In the genomic region with DNA sequence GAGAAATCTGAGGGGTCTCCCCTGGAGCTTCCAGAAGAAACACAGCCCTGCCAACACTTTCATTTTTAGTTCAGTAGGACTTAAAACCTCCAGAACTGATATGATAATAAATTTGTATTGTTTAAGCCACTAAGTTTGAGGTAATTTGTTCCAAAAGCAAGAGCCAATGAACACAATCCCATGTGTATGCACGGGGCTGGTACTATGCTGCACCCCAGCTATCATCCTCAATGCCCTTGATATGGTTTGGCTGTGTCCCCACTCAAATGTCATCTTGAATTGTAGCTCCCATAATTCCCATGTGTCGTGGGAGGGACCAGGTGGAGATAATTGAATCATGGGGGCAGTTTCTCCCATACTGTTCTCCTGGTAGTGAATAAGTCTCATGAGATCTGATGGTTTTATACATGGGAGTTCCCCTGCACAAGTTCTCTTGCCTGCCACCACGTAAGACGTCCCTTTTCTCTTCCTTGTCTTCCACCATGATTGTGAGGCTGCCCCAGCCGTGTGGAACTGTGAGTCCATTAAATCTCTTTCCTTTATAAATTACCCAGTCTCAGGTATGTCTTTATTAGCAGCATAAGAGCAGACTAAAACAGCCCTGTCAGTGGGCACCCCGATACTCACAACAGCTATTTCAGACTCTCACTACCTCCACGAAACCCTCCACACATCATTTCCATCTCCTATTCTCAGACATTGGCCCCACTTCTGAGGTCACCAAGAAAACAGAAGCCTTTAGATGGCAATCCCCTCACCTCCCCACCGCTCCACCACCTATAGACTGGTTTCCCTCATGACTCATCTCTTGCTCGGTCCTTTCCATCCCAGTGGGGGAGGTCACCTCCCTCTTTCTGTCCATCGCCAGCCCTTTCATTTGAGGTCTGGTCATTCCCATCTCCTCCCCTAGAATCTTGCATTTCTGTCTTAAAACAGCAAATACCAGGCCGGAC, we compare ENCODE assay signal across 14 cellular contexts. TPM values are rescaled to one million over a fixed set of nuclear protein-coding genes. Genes with fewer than 3 reads are reported as not detected.
DNase-seq lines count a peak whose midpoint lies in the region; ATAC-seq, FAIRE-seq and TF ChIP-seq lines count a peak whose summit lies in the region.
"Had no signal": no experiment of that assay in that cellular context is flagged by ENCODE, and none has a peak within 500 bp of the region (broad histone marks: within the 10 kb centered on the region; RNA-seq: fewer than 3 reads in every experiment).

No MANE protein-coding gene starts in this region.

- TF ChIP-seq CTCF in kidney (IDR thresholded peaks at IDR 0.05; ENCODE audit: borderline replicate concordance, extremely low read depth, insufficient read depth) (no peak), D721Med (IDR thresholded peaks at IDR 0.05; ENCODE audit: insufficient read depth, missing control alignments) (no peak)

- FAIRE-seq in GM18507 (lab: Jason Lieb, UNC): peak; percentile 24
- FAIRE-seq in kidney (lab: Jason Lieb, UNC): no peak
- no peak for FAIRE-seq in D721Med (lab: Jason Lieb, UNC)
- FAIRE-seq: GM19239 had no signal

- H3K4me1 ChIP-seq in kidney (ENCODE audit: control insufficient read depth in 1 of 2, insufficient read depth in 1 of 2, low read depth in 1 of 2, low read length in 2 of 2): no peaks in the 10 kb centered on the region
- H3K4me1 ChIP-seq: esophagus muscularis mucosa had no signal

- intact Hi-C loops in kidney (cut with DNase I): no loop called here

- H3K27ac ChIP-seq in kidney (ENCODE audit: low read depth in 2 of 2, low read length in 2 of 2): no peak overlapping the region
- H3K27ac ChIP-seq: esophagus muscularis mucosa had no signal

- peak; percentile 90 for ATAC-seq in GM19463 (IDR thresholded peaks at IDR 0.05; ENCODE audit: unreplicated experiment)
- ATAC-seq in HG02938 (IDR thresholded peaks at IDR 0.05; ENCODE audit: unreplicated experiment): peak; percentile 74
- no peak for ATAC-seq in GM18519 (IDR thresholded peaks at IDR 0.05; ENCODE audit: low FRiP score, unreplicated experiment)

- no peaks in the 10 kb centered on the region for H3K36me3 ChIP-seq in kidney (ENCODE audit: control insufficient read depth in 1 of 2, insufficient read depth in 2 of 2, low read length in 2 of 2)
- H3K36me3 ChIP-seq: esophagus muscularis mucosa had no signal

- DNase-seq in GM18507 (ENCODE audit: extremely low spot score, insufficient read length, low read depth) (no peak), kidney (peak; percentile 35), NCI-H1436 treated with DMSO at 0.1 percent for 48 hours (lab: John Stamatoyannopoulos, UW) (no peak), D721Med (ENCODE audit: insufficient read length, low spot score) (no peak)
- DNase-seq: cortex of kidney, hypothalamus, NCI-H1105, NCI-H510A had no signal

- no peak overlapping the region for H3K4me3 ChIP-seq in kidney (ENCODE audit: low read length in 2 of 2)
- H3K4me3 ChIP-seq: esophagus muscularis mucosa had no signal

- no peak overlapping the region for H3K9ac ChIP-seq in kidney (ENCODE audit: low read length in 2 of 2)

- no peaks in the 10 kb centered on the region for H3K9me3 ChIP-seq in kidney (ENCODE audit: control insufficient read depth in 1 of 2, low read length in 2 of 2)
- H3K9me3 ChIP-seq: esophagus muscularis mucosa had no signal

RNA-seq across cellular contexts. Expression of gene CACNG1, which starts 8.9 kb away (rescaled TPM):
- total RNA-seq in kidney: not detected
- not detected for polyA plus RNA-seq in kidney (ENCODE audit: insufficient read depth, low read depth, low replicate concordance)
- total RNA-seq: esophagus muscularis mucosa, lung microvascular endothelial cell had no signal
